ENCODE assay signal across 1 cellular context in genomic region chr6:139337830-139338229, GRCh38.
TF ChIP-seq lines count a peak whose summit lies in the region.

No MANE protein-coding gene starts in this region.

TF ChIP-seq in HepG2, 621 proteins besides CTCF, POLR2A, EP300 and RAD21:
- TF ChIP-seq TAF15 (IDR thresholded peaks at IDR 0.05; ENCODE audit: low read depth, low read length, poor library complexity, severe bottlenecking) (no peak), FOSL2 (CRISPR knock-in tag; IDR thresholded peaks at IDR 0.05) (no peak), ZNF83 (CRISPR knock-in tag; IDR thresholded peaks at IDR 0.05; ENCODE audit: borderline replicate concordance) (no peak)
